In the genomic region with DNA sequence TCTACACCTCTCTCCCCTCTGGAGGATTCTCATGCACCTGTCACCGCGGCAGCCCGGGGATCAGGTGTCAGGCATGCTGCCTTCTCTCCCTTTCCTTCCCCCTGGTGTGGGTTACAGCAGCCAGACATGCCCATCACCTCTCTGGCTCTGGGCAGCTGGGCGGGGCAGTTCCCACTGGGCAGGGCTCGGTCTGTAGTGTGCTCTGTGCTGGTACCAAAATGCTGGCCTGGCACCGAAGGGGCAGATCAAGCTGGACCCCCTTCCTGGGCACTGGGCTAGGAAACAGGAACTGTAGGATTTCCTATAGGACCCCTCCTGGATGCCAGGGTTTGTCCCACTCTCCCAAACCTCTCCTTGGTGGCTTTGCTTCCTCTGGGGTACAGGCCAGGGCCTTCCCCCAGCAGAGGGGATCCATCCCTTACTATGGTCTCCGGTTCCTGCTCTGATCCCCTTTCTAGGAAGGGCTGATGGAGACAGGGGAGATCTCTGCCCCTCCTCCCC, we compare ENCODE assay signal across 11 cellular contexts. TPM values are rescaled to one million over a fixed set of nuclear protein-coding genes. Genes with fewer than 3 reads are reported as not detected.
DNase-seq lines count a peak whose midpoint lies in the region; ATAC-seq and TF ChIP-seq lines count a peak whose summit lies in the region.
"Had no signal": no experiment of that assay in that cellular context is flagged by ENCODE, and none has a peak within 500 bp of the region (broad histone marks: within the 10 kb centered on the region; RNA-seq: fewer than 3 reads in every experiment).

No MANE protein-coding gene starts in this region.

- peak overlapping the region in 1 of 2 donors; percentile 69 for H3K27ac Mint-ChIP-seq in stimulated activated naive CD8-positive, alpha-beta T cell treated with anti-CD3 and anti-CD28 coated beads, Interleukin-15, amount 100 ng/mL, for 72 hours
- H3K27ac Mint-ChIP-seq: activated CD4-positive, alpha-beta memory T cell treated with anti-CD3 and anti-CD28 coated beads for 36 hours had no signal

- peak; percentile 39 for ATAC-seq in stimulated activated naive CD8-positive, alpha-beta T cell treated with anti-CD3 and anti-CD28 coated beads, Interleukin-15, amount 100 ng/mL, for 72 hours
- ATAC-seq in stimulated activated naive CD8-positive, alpha-beta T cell treated with anti-CD3 and anti-CD28 coated beads, Interleukin-15, Interleukin-2, amounts not matched to agents 100 U/mL and 50 U/mL, for 24 hours = no peak
- peak; percentile 68 for ATAC-seq in mucosa of descending colon
- no peak for ATAC-seq in HG03354 (IDR thresholded peaks at IDR 0.05; ENCODE audit: poor library complexity, severe bottlenecking, unreplicated experiment)
- no peak for ATAC-seq in GM21526 (IDR thresholded peaks at IDR 0.05; ENCODE audit: low FRiP score, unreplicated experiment)

- H3K9ac ChIP-seq in duodenal mucosa (ENCODE audit: low read depth in 1 of 2, low read length in 2 of 2) = peak overlapping the region; percentile 54 to 66

- intact Hi-C loops in mucosa of descending colon (cut with DNase I, micrococcal nuclease) = no loop called here

- H3K27me3 ChIP-seq in duodenal mucosa (ENCODE audit: control insufficient read depth in 1 of 2, insufficient read depth in 2 of 2, low read length in 2 of 2) = no peaks in the 10 kb centered on the region
- H3K27me3 ChIP-seq: right atrium auricular region had no signal

- no peaks in the 10 kb centered on the region for H3K9me3 ChIP-seq in duodenal mucosa (ENCODE audit: control insufficient read depth in 1 of 2, low read length in 2 of 2)
- no peaks in the 10 kb centered on the region for H3K9me3 ChIP-seq in mucosa of descending colon
- H3K9me3 ChIP-seq: right atrium auricular region had no signal

- TF ChIP-seq CTCF in mucosa of descending colon (IDR thresholded peaks at IDR 0.05) = no peak

- peak overlapping the region; percentile 78 for H3K27ac ChIP-seq in duodenal mucosa (ENCODE audit: low read depth, low read length)
- H3K27ac ChIP-seq: right atrium auricular region had no signal

- H3K36me3 ChIP-seq in duodenal mucosa (ENCODE audit: control insufficient read depth in 1 of 2, insufficient read depth in 2 of 2, low read length in 2 of 2) = peaks cover 19 to 33% of the 10 kb centered on the region in 2 donors
- H3K36me3 ChIP-seq in mucosa of descending colon (ENCODE audit: low read depth) = peaks cover 4% of the 10 kb centered on the region

- H3K4me3 ChIP-seq in duodenal mucosa (ENCODE audit: low read depth in 1 of 2, low read length in 2 of 2) (peak overlapping the region; percentile 68 to 71), mucosa of descending colon (no peak overlapping the region)
- H3K4me3 ChIP-seq: right atrium auricular region had no signal

- H3K4me1 ChIP-seq in duodenal mucosa (ENCODE audit: control insufficient read depth in 1 of 2, insufficient read depth in 2 of 2, low read length in 2 of 2) = peaks cover 33 to 37% of the 10 kb centered on the region in 2 donors
- peaks cover 19% of the 10 kb centered on the region for H3K4me1 ChIP-seq in mucosa of descending colon (ENCODE audit: low read depth)

- H3K9me3 Mint-ChIP-seq in stimulated activated naive CD8-positive, alpha-beta T cell treated with anti-CD3 and anti-CD28 coated beads, Interleukin-15, amount 100 ng/mL, for 72 hours = no peaks in the 10 kb centered on the region
- H3K9me3 Mint-ChIP-seq: activated CD4-positive, alpha-beta memory T cell treated with anti-CD3 and anti-CD28 coated beads for 36 hours had no signal

- H3K4me3 Mint-ChIP-seq in stimulated activated naive CD8-positive, alpha-beta T cell treated with anti-CD3 and anti-CD28 coated beads, Interleukin-15, amount 100 ng/mL, for 72 hours = no peak overlapping the region
- H3K4me3 Mint-ChIP-seq: activated CD4-positive, alpha-beta memory T cell treated with anti-CD3 and anti-CD28 coated beads for 36 hours had no signal

- DNase-seq in stimulated activated naive CD8-positive, alpha-beta T cell treated with anti-CD3 and anti-CD28 coated beads, Interleukin-15, amount 100 ng/mL, for 72 hours = no peak
- no peak for DNase-seq in stimulated activated naive CD8-positive, alpha-beta T cell treated with anti-CD3 and anti-CD28 coated beads, Interleukin-15, Interleukin-2, amounts not matched to agents 100 U/mL and 50 U/mL, for 24 hours
- DNase-seq in mucosa of descending colon (peak in 2 of 3 donors; percentile 51 to 75), D341Med (ENCODE audit: low spot score) (no peak)
- no peak for DNase-seq in stimulated activated CD4-positive, alpha-beta T cell treated with anti-CD3 and anti-CD28 coated beads, Interleukin-1b, Interleukin-23, amount 100 ng/mL, for 48 hours
- DNase-seq: activated CD4-positive, alpha-beta memory T cell treated with anti-CD3 and anti-CD28 coated beads for 36 hours; GDM1 had no signal

- no peaks in the 10 kb centered on the region for H3K27me3 Mint-ChIP-seq in stimulated activated naive CD8-positive, alpha-beta T cell treated with anti-CD3 and anti-CD28 coated beads, Interleukin-15, amount 100 ng/mL, for 72 hours
- H3K27me3 Mint-ChIP-seq: activated CD4-positive, alpha-beta memory T cell treated with anti-CD3 and anti-CD28 coated beads for 36 hours had no signal

- H3K4me1 Mint-ChIP-seq in stimulated activated naive CD8-positive, alpha-beta T cell treated with anti-CD3 and anti-CD28 coated beads, Interleukin-15, amount 100 ng/mL, for 72 hours = peaks cover 18% of the 10 kb centered on the region

RNA-seq across cellular contexts. Expression of a gene that starts 0.8 kb away (rescaled TPM):
- total RNA-seq in mucosa of descending colon = 10 to 100 TPM in 2 of 3 donors, 1 to 10 TPM in 1; 7.9 to 15.9 (median 10.1) TPM
- total RNA-seq: activated CD4-positive, alpha-beta memory T cell treated with anti-CD3 and anti-CD28 coated beads for 36 hours had no signal

RNA-seq across cellular contexts. Expression of a gene that starts 18.1 kb away (rescaled TPM):
- total RNA-seq in mucosa of descending colon = 10 to 100 TPM; 46.2 to 54.3 (median 48.5) TPM

RNA-seq across cellular contexts. Expression of a gene that starts 27.1 kb away (rescaled TPM):
- total RNA-seq in mucosa of descending colon = under 1 TPM in 2 of 3 donors, not detected in 1; 0.26 to 0.47 TPM

RNA-seq across cellular contexts. Expression of a gene that starts 33.3 kb away (rescaled TPM):
- 10 to 100 TPM; 23.3 to 43.7 (median 40.2) TPM for total RNA-seq in mucosa of descending colon

Comparison
In these comparisons a context has a peak if more than half of its experiments do, and no peak if none do; other contexts are left out.
1. ATAC-seq: peak in stimulated activated naive CD8-positive, alpha-beta T cell treated with anti-CD3 and anti-CD28 coated beads, Interleukin-15, amount 100 ng/mL, for 72 hours (single experiment) and mucosa of descending colon (single experiment); none in stimulated activated naive CD8-positive, alpha-beta T cell treated with anti-CD3 and anti-CD28 coated beads, Interleukin-15, Interleukin-2, amounts not matched to agents 100 U/mL and 50 U/mL, for 24 hours (single experiment), HG03354 (single experiment) and GM21526 (single experiment).
2. DNase-seq: peak in mucosa of descending colon (2 of 3); none in stimulated activated naive CD8-positive, alpha-beta T cell treated with anti-CD3 and anti-CD28 coated beads, Interleukin-15, amount 100 ng/mL, for 72 hours (0 of 2), stimulated activated naive CD8-positive, alpha-beta T cell treated with anti-CD3 and anti-CD28 coated beads, Interleukin-15, Interleukin-2, amounts not matched to agents 100 U/mL and 50 U/mL, for 24 hours (single experiment), D341Med (single experiment) and stimulated activated CD4-positive, alpha-beta T cell treated with anti-CD3 and anti-CD28 coated beads, Interleukin-1b, Interleukin-23, amount 100 ng/mL, for 48 hours (single experiment).